In genomic region chr22:28917747-28918543, GRCh38 we compare ENCODE assay signal across 1 cellular context.
A peak's percentile ranks its signal among the peaks of the same experiment; 100 is the strongest.
TF ChIP-seq lines count a peak whose summit lies in the region.

No MANE protein-coding gene starts in this region.

TF ChIP-seq in HEK293, 187 proteins besides CTCF, POLR2A, EP300 and RAD21 (continued from another document):
- TF ChIP-seq ZNF280D (tag by site-specific recombination; IDR thresholded peaks at IDR 0.05) (no peak), ZNF324 (tag by site-specific recombination; IDR thresholded peaks at IDR 0.05) (no peak), TCF7L2 (IDR thresholded peaks at IDR 0.05; ENCODE audit: borderline replicate concordance, low read depth, low read length) (peak; percentile 94), ZNF335 (tag by site-specific recombination; conservative IDR thresholded peaks at IDR 0.05) (no peak), SP7 (tag by site-specific recombination; IDR thresholded peaks at IDR 0.05) (no peak), ZNF223 (tag by site-specific recombination; IDR thresholded peaks at IDR 0.05) (no peak), BCL11A (tag by site-specific recombination; IDR thresholded peaks at IDR 0.05; ENCODE audit: low read depth) (no peak), KLF1 (tag by site-specific recombination; IDR thresholded peaks at IDR 0.05) (no peak), ZNF560 (tag by site-specific recombination; IDR thresholded peaks at IDR 0.05; ENCODE audit: borderline replicate concordance) (no peak), ZNF768 (tag by site-specific recombination; IDR thresholded peaks at IDR 0.05) (no peak), ZNF23 (tag by site-specific recombination; IDR thresholded peaks at IDR 0.05; ENCODE audit: borderline replicate concordance) (no peak), ZBTB17 (tag by site-specific recombination; IDR thresholded peaks at IDR 0.05) (peak; percentile 16; the same call in 1 of the 2 replicates), ZBTB48 (tag by site-specific recombination; IDR thresholded peaks at IDR 0.05) (0 out of 2 replicates have a peak, but pooled peaks have one; percentile 28), ZNF132 (tag by site-specific recombination; IDR thresholded peaks at IDR 0.05; ENCODE audit: borderline replicate concordance) (no peak), ZNF677 (tag by site-specific recombination; IDR thresholded peaks at IDR 0.05) (no peak), ZNF585B (tag by site-specific recombination; IDR thresholded peaks at IDR 0.05) (no peak), ZNF629 (tag by site-specific recombination; IDR thresholded peaks at IDR 0.05) (0 out of 2 replicates have a peak, but pooled peaks have one; percentile 13), FEZF1 (tag by site-specific recombination; IDR thresholded peaks at IDR 0.05) (no peak), ZNF138 (tag by site-specific recombination; IDR thresholded peaks at IDR 0.05; ENCODE audit: borderline replicate concordance) (no peak), ZBTB44 (tag by site-specific recombination; IDR thresholded peaks at IDR 0.05) (peak; percentile 73), ZFHX2 (tag by site-specific recombination; conservative IDR thresholded peaks at IDR 0.05) (0 out of 2 replicates have a peak, but pooled peaks have one; percentile 18), ZSCAN23 (tag by site-specific recombination; IDR thresholded peaks at IDR 0.05) (no peak), HOXD13 (CRISPR knock-in tag; IDR thresholded peaks at IDR 0.05; ENCODE audit: borderline replicate concordance) (no peak)
- TF ChIP-seq, protein P1, sequence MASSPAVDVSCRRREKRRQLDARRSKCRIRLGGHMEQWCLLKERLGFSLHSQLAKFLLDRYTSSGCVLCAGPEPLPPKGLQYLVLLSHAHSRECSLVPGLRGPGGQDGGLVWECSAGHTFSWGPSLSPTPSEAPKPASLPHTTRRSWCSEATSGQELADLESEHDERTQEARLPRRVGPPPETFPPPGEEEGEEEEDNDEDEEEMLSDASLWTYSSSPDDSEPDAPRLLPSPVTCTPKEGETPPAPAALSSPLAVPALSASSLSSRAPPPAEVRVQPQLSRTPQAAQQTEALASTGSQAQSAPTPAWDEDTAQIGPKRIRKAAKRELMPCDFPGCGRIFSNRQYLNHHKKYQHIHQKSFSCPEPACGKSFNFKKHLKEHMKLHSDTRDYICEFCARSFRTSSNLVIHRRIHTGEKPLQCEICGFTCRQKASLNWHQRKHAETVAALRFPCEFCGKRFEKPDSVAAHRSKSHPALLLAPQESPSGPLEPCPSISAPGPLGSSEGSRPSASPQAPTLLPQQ (tag by site-specific recombination; IDR thresholded peaks at IDR 0.05) = peak; percentile 45; the same call in 1 of the 2 replicates
- TF ChIP-seq, protein P2, sequence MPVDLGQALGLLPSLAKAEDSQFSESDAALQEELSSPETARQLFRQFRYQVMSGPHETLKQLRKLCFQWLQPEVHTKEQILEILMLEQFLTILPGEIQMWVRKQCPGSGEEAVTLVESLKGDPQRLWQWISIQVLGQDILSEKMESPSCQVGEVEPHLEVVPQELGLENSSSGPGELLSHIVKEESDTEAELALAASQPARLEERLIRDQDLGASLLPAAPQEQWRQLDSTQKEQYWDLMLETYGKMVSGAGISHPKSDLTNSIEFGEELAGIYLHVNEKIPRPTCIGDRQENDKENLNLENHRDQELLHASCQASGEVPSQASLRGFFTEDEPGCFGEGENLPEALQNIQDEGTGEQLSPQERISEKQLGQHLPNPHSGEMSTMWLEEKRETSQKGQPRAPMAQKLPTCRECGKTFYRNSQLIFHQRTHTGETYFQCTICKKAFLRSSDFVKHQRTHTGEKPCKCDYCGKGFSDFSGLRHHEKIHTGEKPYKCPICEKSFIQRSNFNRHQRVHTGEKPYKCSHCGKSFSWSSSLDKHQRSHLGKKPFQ (tag by site-specific recombination; IDR thresholded peaks at IDR 0.05) = peak; percentile 82
- TF ChIP-seq, protein P3, sequence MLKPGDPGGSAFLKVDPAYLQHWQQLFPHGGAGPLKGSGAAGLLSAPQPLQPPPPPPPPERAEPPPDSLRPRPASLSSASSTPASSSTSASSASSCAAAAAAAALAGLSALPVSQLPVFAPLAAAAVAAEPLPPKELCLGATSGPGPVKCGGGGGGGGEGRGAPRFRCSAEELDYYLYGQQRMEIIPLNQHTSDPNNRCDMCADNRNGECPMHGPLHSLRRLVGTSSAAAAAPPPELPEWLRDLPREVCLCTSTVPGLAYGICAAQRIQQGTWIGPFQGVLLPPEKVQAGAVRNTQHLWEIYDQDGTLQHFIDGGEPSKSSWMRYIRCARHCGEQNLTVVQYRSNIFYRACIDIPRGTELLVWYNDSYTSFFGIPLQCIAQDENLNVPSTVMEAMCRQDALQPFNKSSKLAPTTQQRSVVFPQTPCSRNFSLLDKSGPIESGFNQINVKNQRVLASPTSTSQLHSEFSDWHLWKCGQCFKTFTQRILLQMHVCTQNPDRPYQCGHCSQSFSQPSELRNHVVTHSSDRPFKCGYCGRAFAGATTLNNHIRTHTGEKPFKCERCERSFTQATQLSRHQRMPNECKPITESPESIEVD (tag by site-specific recombination; IDR thresholded peaks at IDR 0.05) = 0 out of 2 replicates have a peak, but pooled peaks have one; percentile 27
- TF ChIP-seq, protein P4, sequence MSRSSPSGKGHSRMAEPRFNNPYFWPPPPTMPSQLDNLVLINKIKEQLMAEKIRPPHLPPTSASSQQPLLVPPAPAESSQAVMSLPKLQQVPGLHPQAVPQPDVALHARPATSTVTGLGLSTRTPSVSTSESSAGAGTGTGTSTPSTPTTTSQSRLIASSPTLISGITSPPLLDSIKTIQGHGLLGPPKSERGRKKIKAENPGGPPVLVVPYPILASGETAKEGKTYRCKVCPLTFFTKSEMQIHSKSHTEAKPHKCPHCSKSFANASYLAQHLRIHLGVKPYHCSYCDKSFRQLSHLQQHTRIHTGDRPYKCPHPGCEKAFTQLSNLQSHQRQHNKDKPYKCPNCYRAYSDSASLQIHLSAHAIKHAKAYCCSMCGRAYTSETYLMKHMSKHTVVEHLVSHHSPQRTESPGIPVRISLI (tag by site-specific recombination; IDR thresholded peaks at IDR 0.05) = no peak
- TF ChIP-seq, protein P5, sequence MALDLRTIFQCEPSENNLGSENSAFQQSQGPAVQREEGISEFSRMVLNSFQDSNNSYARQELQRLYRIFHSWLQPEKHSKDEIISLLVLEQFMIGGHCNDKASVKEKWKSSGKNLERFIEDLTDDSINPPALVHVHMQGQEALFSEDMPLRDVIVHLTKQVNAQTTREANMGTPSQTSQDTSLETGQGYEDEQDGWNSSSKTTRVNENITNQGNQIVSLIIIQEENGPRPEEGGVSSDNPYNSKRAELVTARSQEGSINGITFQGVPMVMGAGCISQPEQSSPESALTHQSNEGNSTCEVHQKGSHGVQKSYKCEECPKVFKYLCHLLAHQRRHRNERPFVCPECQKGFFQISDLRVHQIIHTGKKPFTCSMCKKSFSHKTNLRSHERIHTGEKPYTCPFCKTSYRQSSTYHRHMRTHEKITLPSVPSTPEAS (tag by site-specific recombination; IDR thresholded peaks at IDR 0.05) = peak; percentile 92
